ENCODE assay signal across 1 cellular context in genomic region chr2:112204411-112204810, GRCh38.
TF ChIP-seq lines count a peak whose summit lies in the region.

No MANE protein-coding gene starts in this region.

TF ChIP-seq in H1, 55 proteins besides CTCF, POLR2A, EP300 and RAD21 (continued from another document):
- TF ChIP-seq CHD7 (IDR thresholded peaks at IDR 0.05; ENCODE audit: insufficient replicate concordance, low read length) (no peak), TCF12 (IDR thresholded peaks at IDR 0.05; ENCODE audit: low read depth, low read length) (no peak), SP1 (IDR thresholded peaks at IDR 0.05; ENCODE audit: low read depth, low read length) (no peak), MAFK (IDR thresholded peaks at IDR 0.05; ENCODE audit: low read depth, low read length) (no peak), GABPA (IDR thresholded peaks at IDR 0.05; ENCODE audit: borderline replicate concordance, insufficient read depth, low read length) (no peak), POLR2AphosphoS5 (IDR thresholded peaks at IDR 0.05; ENCODE audit: low read depth, low read length) (no peak), YY1 (IDR thresholded peaks at IDR 0.05; ENCODE audit: low read depth, low read length) (no peak), CHD2 (IDR thresholded peaks at IDR 0.05; ENCODE audit: low read length) (no peak), RNF2 (IDR thresholded peaks at IDR 0.05; ENCODE audit: borderline replicate concordance, low read depth, low read length, missing control alignments, poor library complexity, severe bottlenecking) (no peak)
- TF ChIP-seq, protein P1, sequence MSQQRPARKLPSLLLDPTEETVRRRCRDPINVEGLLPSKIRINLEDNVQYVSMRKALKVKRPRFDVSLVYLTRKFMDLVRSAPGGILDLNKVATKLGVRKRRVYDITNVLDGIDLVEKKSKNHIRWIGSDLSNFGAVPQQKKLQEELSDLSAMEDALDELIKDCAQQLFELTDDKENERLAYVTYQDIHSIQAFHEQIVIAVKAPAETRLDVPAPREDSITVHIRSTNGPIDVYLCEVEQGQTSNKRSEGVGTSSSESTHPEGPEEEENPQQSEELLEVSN (IDR thresholded peaks at IDR 0.05) = no peak
